Comparison of ENCODE assay signal across 1 cellular context in genomic region chr19:42283248-42284065, GRCh38.
A peak's percentile ranks its signal among the peaks of the same experiment; 100 is the strongest.
TF ChIP-seq lines count a peak whose summit lies in the region.

No MANE protein-coding gene starts in this region.

TF ChIP-seq in HEK293, 187 proteins besides CTCF, POLR2A, EP300 and RAD21 (continued from another document and continues in another):
- TF ChIP-seq BCL6B (tag by site-specific recombination; IDR thresholded peaks at IDR 0.05) (no peak), ZNF776 (tag by site-specific recombination; IDR thresholded peaks at IDR 0.05; ENCODE audit: borderline replicate concordance) (no peak), ZNF140 (tag by site-specific recombination; IDR thresholded peaks at IDR 0.05) (no peak), ZNF221 (tag by site-specific recombination; IDR thresholded peaks at IDR 0.05; ENCODE audit: borderline replicate concordance) (no peak), ZNF311 (tag by site-specific recombination; IDR thresholded peaks at IDR 0.05; ENCODE audit: borderline replicate concordance) (peak; percentile 97), ZSCAN23 (tag by site-specific recombination; IDR thresholded peaks at IDR 0.05) (peak; percentile 65; the same call in 1 of the 2 replicates), ZNF518A (tag by site-specific recombination; conservative IDR thresholded peaks at IDR 0.05; ENCODE audit: low read depth) (no peak), ZEB2 (tag by site-specific recombination; IDR thresholded peaks at IDR 0.05) (peak; percentile 90), ZNF624 (tag by site-specific recombination; IDR thresholded peaks at IDR 0.05) (no peak), ZXDB (tag by site-specific recombination; IDR thresholded peaks at IDR 0.05) (peak; percentile 61), YY1 (tag by site-specific recombination; IDR thresholded peaks at IDR 0.05) (no peak), SALL2 (tag by site-specific recombination; IDR thresholded peaks at IDR 0.05; ENCODE audit: borderline replicate concordance) (0 out of 2 replicates have a peak, but pooled peaks have one; percentile 20), ZIC2 (tag by site-specific recombination; IDR thresholded peaks at IDR 0.05) (peak; percentile 58), MZF1 (tag by site-specific recombination; IDR thresholded peaks at IDR 0.05; ENCODE audit: borderline replicate concordance) (no peak), ZNF214 (tag by site-specific recombination; IDR thresholded peaks at IDR 0.05; ENCODE audit: borderline replicate concordance) (no peak), FEZF1 (tag by site-specific recombination; IDR thresholded peaks at IDR 0.05) (no peak; the same call in none of the 2 replicates), ZNF449 (tag by site-specific recombination; IDR thresholded peaks at IDR 0.05) (peak; percentile 90), ZNF223 (tag by site-specific recombination; IDR thresholded peaks at IDR 0.05) (no peak), ZNF391 (tag by site-specific recombination; IDR thresholded peaks at IDR 0.05; ENCODE audit: borderline replicate concordance, low read depth) (peak; percentile 90), ZBTB10 (tag by site-specific recombination; IDR thresholded peaks at IDR 0.05) (peak; percentile 96), ZNF398 (tag by site-specific recombination; IDR thresholded peaks at IDR 0.05) (peak; percentile 70), RBAK (tag by site-specific recombination; IDR thresholded peaks at IDR 0.05) (no peak), ELK4 (IDR thresholded peaks at IDR 0.05; ENCODE audit: borderline replicate concordance, low read depth, low read length) (no peak), MYNN (tag by site-specific recombination; IDR thresholded peaks at IDR 0.05; ENCODE audit: borderline replicate concordance) (peak; percentile 79; the same call in 1 of the 2 replicates), ZNF585B (tag by site-specific recombination; IDR thresholded peaks at IDR 0.05) (no peak), ZNF266 (tag by site-specific recombination; IDR thresholded peaks at IDR 0.05; ENCODE audit: low read depth) (peak; percentile 41; the same call in 1 of the 2 replicates), SP3 (tag by site-specific recombination; IDR thresholded peaks at IDR 0.05) (peak; percentile 82), ZFHX2 (tag by site-specific recombination; conservative IDR thresholded peaks at IDR 0.05) (peak; percentile 100), TRIM28 (IDR thresholded peaks at IDR 0.05; ENCODE audit: borderline replicate concordance, low read length) (no peak; the same call in 1 of the 2 replicates), EGR2 (tag by site-specific recombination; IDR thresholded peaks at IDR 0.05; ENCODE audit: low read depth) (peak; percentile 100), ZNF514 (tag by site-specific recombination; IDR thresholded peaks at IDR 0.05) (no peak), ZNF529 (tag by site-specific recombination; IDR thresholded peaks at IDR 0.05; ENCODE audit: insufficient replicate concordance) (no peak), ZNF274 (IDR thresholded peaks at IDR 0.05; ENCODE audit: low read length) (no peak), ZNF274 (tag by site-specific recombination; IDR thresholded peaks at IDR 0.05; ENCODE audit: borderline replicate concordance) (no peak), ZNF707 (tag by site-specific recombination; IDR thresholded peaks at IDR 0.05) (no peak), ZNF830 (tag by site-specific recombination; IDR thresholded peaks at IDR 0.05; ENCODE audit: low read depth) (no peak), ZNF777 (tag by site-specific recombination; IDR thresholded peaks at IDR 0.05; ENCODE audit: borderline replicate concordance) (peak; percentile 33; the same call in 1 of the 2 replicates), ZNF521 (tag by site-specific recombination; IDR thresholded peaks at IDR 0.05) (no peak), ZNF132 (tag by site-specific recombination; IDR thresholded peaks at IDR 0.05; ENCODE audit: borderline replicate concordance) (no peak), HOXD13 (CRISPR knock-in tag; IDR thresholded peaks at IDR 0.05; ENCODE audit: borderline replicate concordance) (no peak), SCRT2 (tag by site-specific recombination; IDR thresholded peaks at IDR 0.05) (peak; percentile 52; the same call in 1 of the 2 replicates), ZNF169 (tag by site-specific recombination; IDR thresholded peaks at IDR 0.05) (peak; percentile 92), ZNF335 (tag by site-specific recombination; conservative IDR thresholded peaks at IDR 0.05) (peak; percentile 50), HOXA7 (CRISPR knock-in tag; IDR thresholded peaks at IDR 0.05; ENCODE audit: borderline replicate concordance) (no peak), ZNF785 (tag by site-specific recombination; IDR thresholded peaks at IDR 0.05) (peak; percentile 89), KLF7 (tag by site-specific recombination; IDR thresholded peaks at IDR 0.05; ENCODE audit: borderline replicate concordance) (peak; percentile 98), ZNF610 (tag by site-specific recombination; IDR thresholded peaks at IDR 0.05; ENCODE audit: borderline replicate concordance) (0 out of 2 replicates have a peak, but pooled peaks have one; percentile 19), ZNF530 (tag by site-specific recombination; IDR thresholded peaks at IDR 0.05; ENCODE audit: low read depth) (no peak)
- TF ChIP-seq, protein P1, sequence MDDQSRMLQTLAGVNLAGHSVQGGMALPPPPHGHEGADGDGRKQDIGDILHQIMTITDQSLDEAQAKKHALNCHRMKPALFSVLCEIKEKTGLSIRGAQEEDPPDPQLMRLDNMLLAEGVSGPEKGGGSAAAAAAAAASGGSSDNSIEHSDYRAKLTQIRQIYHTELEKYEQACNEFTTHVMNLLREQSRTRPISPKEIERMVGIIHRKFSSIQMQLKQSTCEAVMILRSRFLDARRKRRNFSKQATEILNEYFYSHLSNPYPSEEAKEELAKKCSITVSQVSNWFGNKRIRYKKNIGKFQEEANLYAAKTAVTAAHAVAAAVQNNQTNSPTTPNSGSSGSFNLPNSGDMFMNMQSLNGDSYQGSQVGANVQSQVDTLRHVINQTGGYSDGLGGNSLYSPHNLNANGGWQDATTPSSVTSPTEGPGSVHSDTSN (CRISPR knock-in tag; IDR thresholded peaks at IDR 0.05) = no peak
- TF ChIP-seq, protein P2, sequence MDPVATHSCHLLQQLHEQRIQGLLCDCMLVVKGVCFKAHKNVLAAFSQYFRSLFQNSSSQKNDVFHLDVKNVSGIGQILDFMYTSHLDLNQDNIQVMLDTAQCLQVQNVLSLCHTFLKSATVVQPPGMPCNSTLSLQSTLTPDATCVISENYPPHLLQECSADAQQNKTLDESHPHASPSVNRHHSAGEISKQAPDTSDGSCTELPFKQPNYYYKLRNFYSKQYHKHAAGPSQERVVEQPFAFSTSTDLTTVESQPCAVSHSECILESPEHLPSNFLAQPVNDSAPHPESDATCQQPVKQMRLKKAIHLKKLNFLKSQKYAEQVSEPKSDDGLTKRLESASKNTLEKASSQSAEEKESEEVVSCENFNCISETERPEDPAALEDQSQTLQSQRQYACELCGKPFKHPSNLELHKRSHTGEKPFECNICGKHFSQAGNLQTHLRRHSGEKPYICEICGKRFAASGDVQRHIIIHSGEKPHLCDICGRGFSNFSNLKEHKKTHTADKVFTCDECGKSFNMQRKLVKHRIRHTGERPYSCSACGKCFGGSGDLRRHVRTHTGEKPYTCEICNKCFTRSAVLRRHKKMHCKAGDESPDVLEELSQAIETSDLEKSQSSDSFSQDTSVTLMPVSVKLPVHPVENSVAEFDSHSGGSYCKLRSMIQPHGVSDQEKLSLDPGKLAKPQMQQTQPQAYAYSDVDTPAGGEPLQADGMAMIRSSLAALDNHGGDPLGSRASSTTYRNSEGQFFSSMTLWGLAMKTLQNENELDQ (tag by site-specific recombination; IDR thresholded peaks at IDR 0.05; ENCODE audit: low read depth) = no peak
